Comparison of ENCODE assay signal across 15 cellular contexts in genomic region chr7:55140981-55141278, GRCh38.
DNase-seq lines count a peak whose midpoint lies in the region; ATAC-seq and TF ChIP-seq lines count a peak whose summit lies in the region.
"Had no signal": no experiment of that assay in that cellular context is flagged by ENCODE, and none has a peak within 500 bp of the region (broad histone marks: within the 10 kb centered on the region; RNA-seq: fewer than 3 reads in every experiment).

No MANE protein-coding gene starts in this region.

- H3K27me3 ChIP-seq in neural cell (ENCODE audit: insufficient read depth, low read depth, low read length): no peaks in the 10 kb centered on the region
- H3K27me3 ChIP-seq: Peyer's patch had no signal

- TF ChIP-seq CTCF in neural cell (IDR thresholded peaks at IDR 0.05; ENCODE audit: poor library complexity, severe bottlenecking) (no peak), RWPE1 (conservative IDR thresholded peaks at IDR 0.05; ENCODE audit: low read depth) (no peak)

- no peak overlapping the region for H3K4me2 ChIP-seq in neural cell (ENCODE audit: low read length)

- no peak overlapping the region for H3K4me3 ChIP-seq in neural cell (ENCODE audit: low read length)
- H3K4me3 ChIP-seq: Peyer's patch had no signal

- DNase-seq in NCI-H1092 treated with DMSO at 0.1 percent for 48 hours (lab: John Stamatoyannopoulos, UW) (peak; percentile 62), NCI-H1092 (lab: John Stamatoyannopoulos, UW) (no peak), RWPE1 (ENCODE audit: low spot score) (no peak), GOT3 (lab: John Stamatoyannopoulos, UW) (no peak), NK-92 (lab: John Stamatoyannopoulos, UW; ENCODE audit: unreplicated experiment) (no peak)
- DNase-seq: 8988T; activated T-cell treated with anti-CD3 and anti-CD28 coated beads, Interleukin-2, amount 50 U/mL, for 48 hours; DND-41; erythroblast; Peyer's patch; stimulated activated naive CD8-positive, alpha-beta T cell treated with anti-CD3 and anti-CD28 coated beads, Interleukin-15, Interleukin-2, amounts not matched to agents 100 U/mL and 50 U/mL, for 24 hours had no signal

- no peaks in the 10 kb centered on the region for H3K9me2 ChIP-seq in neural cell (ENCODE audit: insufficient read depth, low read length)

- H3K79me2 ChIP-seq in neural cell (replicated peaks; ENCODE audit: insufficient read depth, low read length): no peaks in the 10 kb centered on the region

- no peaks in the 10 kb centered on the region for H4K20me1 ChIP-seq in neural cell (ENCODE audit: insufficient read depth)

- POLR2A ChIA-PET in RWPE1 (lab: Yijun Ruan, JAX; ENCODE audit: low non-redundant PET): no interaction called here

- H2AFZ ChIP-seq in neural cell (ENCODE audit: low read depth, low read length): peak overlapping the region; percentile 35

- no peaks in the 10 kb centered on the region for H3F3A ChIP-seq in neural cell (ENCODE audit: insufficient read depth, low read length, poor library complexity, severe bottlenecking)

- no peaks in the 10 kb centered on the region for H3K9me3 ChIP-seq in neural cell (ENCODE audit: low read length)
- H3K9me3 ChIP-seq: Peyer's patch had no signal

- CTCF ChIA-PET in RWPE1 (lab: Yijun Ruan, JAX): no interaction called here

- no peak for TF ChIP-seq RAD21 in neural cell (conservative IDR thresholded peaks at IDR 0.05)

- no peak overlapping the region for H3K9ac ChIP-seq in neural cell (ENCODE audit: low read length)

- H3K27ac ChIP-seq in neural cell (ENCODE audit: low read length) (no peak overlapping the region), RWPE1 (no peak overlapping the region)
- H3K27ac ChIP-seq: Peyer's patch, VCaP had no signal

- no peak for TF ChIP-seq EP300 in neural cell (conservative IDR thresholded peaks at IDR 0.05; ENCODE audit: poor library complexity, severe bottlenecking)

- no peaks in the 10 kb centered on the region for H3K36me3 ChIP-seq in neural cell (ENCODE audit: insufficient read depth, low read length)

- ATAC-seq in GM21526 (IDR thresholded peaks at IDR 0.05; ENCODE audit: low FRiP score, unreplicated experiment): peak; percentile 38
- ATAC-seq in HG03354 (IDR thresholded peaks at IDR 0.05; ENCODE audit: poor library complexity, severe bottlenecking, unreplicated experiment): peak; percentile 32
- ATAC-seq: stimulated activated naive CD8-positive, alpha-beta T cell treated with anti-CD3 and anti-CD28 coated beads, Interleukin-15, Interleukin-2, amounts not matched to agents 100 U/mL and 50 U/mL, for 24 hours had no signal

TF ChIP-seq in neural cell, 6 proteins besides CTCF, POLR2A, EP300 and RAD21:
- TF ChIP-seq TAF1 (IDR thresholded peaks at IDR 0.05; ENCODE audit: low read depth) (no peak), EZH2 (IDR thresholded peaks at IDR 0.05; ENCODE audit: borderline replicate concordance, insufficient read depth, low read length, poor library complexity, severe bottlenecking) (no peak)
